Comparison of ENCODE assay signal across 1 cellular context in the genomic region with DNA sequence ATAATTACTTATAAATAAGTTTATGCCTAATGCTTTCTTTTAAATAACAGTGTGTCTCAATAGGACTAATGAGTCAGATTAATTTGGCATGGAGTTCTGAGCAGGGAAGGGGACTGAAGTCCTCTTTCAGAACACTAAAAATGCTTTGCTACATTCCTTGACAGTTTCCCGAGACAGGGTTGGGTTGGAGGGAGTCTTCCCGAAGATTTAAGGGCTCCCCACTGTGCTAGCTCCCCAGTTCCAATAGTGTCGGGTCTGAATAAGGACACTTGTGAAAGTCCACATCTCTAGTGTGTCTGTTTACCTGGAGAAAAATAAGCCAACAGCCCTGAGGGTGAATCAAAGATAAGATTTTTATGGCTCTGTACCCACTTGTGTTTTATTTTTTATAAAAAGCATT.
TF ChIP-seq lines count a peak whose summit lies in the region.

No MANE protein-coding gene starts in this region.

TF ChIP-seq in HCT116, 20 proteins besides CTCF, POLR2A, EP300 and RAD21:
- TF ChIP-seq EZH2phosphoT487 (IDR thresholded peaks at IDR 0.05; ENCODE audit: borderline replicate concordance) (peak; percentile 87; the same call in 1 of the 2 replicates), YY1 (IDR thresholded peaks at IDR 0.05; ENCODE audit: extremely low read depth, insufficient replicate concordance, low read depth, low read length) (no peak)
